In the genomic region with DNA sequence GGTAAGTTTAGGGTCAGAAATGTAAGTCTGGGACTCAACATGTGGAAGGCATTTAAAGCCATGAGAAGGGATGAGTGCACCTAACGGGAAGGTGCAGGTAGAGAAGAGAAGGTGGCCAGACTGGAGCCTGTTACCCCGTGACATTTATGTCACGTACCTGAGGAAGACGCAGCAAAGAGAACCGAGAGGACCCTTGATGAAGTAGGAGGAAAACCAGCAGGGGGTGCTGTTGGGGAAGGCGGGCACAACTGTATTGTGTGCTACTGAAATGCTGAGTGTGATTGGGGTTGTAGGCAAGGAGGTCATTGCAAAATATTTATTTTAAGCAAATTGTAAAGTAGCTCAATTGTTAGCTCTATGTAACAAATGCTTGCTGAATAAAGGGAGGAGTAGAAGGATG, we compare ENCODE assay signal across 8 cellular contexts.
DNase-seq lines count a peak whose midpoint lies in the region; ATAC-seq and TF ChIP-seq lines count a peak whose summit lies in the region.

No MANE protein-coding gene starts in this region.

- no peaks in the 10 kb centered on the region for H3K27me3 ChIP-seq in H7 (ENCODE audit: control insufficient read depth, insufficient read depth, low read length)

- DNase-seq in AG09309 (ENCODE audit: low read depth) = no peak
- DNase-seq in H7 = peak; percentile 22
- DNase-seq in activated CD4-positive, CD25-positive, alpha-beta regulatory T cell treated with anti-CD3 and anti-CD28 coated beads, Interleukin-2, amount 50 U/mL, for 72 hours = peak; percentile 70
- peak; percentile 42 for DNase-seq in dermis blood vessel endothelial cell
- peak in 7 of 10 donors; percentile 15 to 89 (median 49) for DNase-seq in posterior cingulate gyrus
- no peak for DNase-seq in amniotic stem cell (lab: John Stamatoyannopoulos, UW)
- no peak for DNase-seq in NCI-H1694 (lab: John Stamatoyannopoulos, UW)

- intact Hi-C loops in posterior cingulate gyrus (cut with DNase I) = loop anchor here (10.0 kb wide), 1 partner anchor 74 kb away; no protein-coding TSS in a partner anchor

- H3K36me3 ChIP-seq in H7 (replicated peaks; ENCODE audit: control insufficient read depth, insufficient read depth, low read length) = no peaks in the 10 kb centered on the region

- TF ChIP-seq CTCF in AG09309 (IDR thresholded peaks at IDR 0.05; ENCODE audit: control insufficient read depth, insufficient read depth, low read depth, low read length, missing control alignments) = peak; percentile 48

- H3K4me3 ChIP-seq in AG09309 (ENCODE audit: control insufficient read depth, low read depth, low read length) = no peak overlapping the region
- H3K4me3 ChIP-seq in H7 (ENCODE audit: insufficient read depth, low read depth, low read length) = no peak overlapping the region

- ATAC-seq in GM19023 (IDR thresholded peaks at IDR 0.05; ENCODE audit: unreplicated experiment) = no peak

Comparison
In these comparisons a context has a peak if more than half of its experiments do, and no peak if none do; other contexts are left out.
1. DNase-seq: peak in H7 (single experiment), activated CD4-positive, CD25-positive, alpha-beta regulatory T cell treated with anti-CD3 and anti-CD28 coated beads, Interleukin-2, amount 50 U/mL, for 72 hours (single experiment), dermis blood vessel endothelial cell (single experiment) and posterior cingulate gyrus (7 of 10); none in AG09309 (single experiment), amniotic stem cell (single experiment) and NCI-H1694 (single experiment).